In the genomic region with DNA sequence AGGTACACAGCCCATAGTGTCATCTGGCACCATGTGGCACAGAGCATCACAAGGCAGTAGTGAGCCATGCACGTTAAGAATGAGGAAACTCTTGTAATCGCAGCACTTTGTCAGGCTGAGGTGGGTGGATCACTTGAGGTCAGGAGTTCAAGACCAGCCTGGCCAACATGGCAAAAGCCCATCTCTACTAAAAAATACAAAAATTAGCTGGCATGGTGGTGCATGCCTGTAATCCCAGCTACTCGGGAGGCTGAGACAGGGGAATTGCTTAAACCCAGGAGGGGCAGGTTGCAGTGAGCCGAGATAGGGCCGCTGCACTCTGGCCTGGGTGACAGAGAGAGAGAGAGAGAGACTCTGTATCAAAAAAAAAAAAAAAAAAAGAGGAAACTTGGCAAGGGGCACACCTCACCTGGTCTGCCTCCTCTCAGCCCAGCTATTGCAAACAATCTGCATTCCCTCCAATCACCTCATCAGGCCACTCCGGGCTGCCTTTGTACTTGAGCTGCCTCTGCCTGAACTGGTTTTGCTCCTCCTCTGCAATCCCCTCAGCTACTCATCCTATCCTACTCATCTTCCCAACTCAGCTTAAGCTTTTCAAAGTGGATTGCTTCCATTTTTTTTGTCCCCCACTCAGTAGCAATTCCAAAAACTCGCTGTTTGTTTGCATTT, we compare ENCODE assay signal across 1 cellular context.
TF ChIP-seq lines count a peak whose summit lies in the region.

No MANE protein-coding gene starts in this region.

TF ChIP-seq in endothelial cell of umbilical vein, 7 proteins besides CTCF, POLR2A, EP300 and RAD21:
- TF ChIP-seq GATA2 (IDR thresholded peaks at IDR 0.05; ENCODE audit: insufficient read depth, insufficient read length, low read depth, low read length) (no peak), EZH2 (IDR thresholded peaks at IDR 0.05; ENCODE audit: borderline replicate concordance, low read depth, low read length, severe bottlenecking) (no peak), JUN (IDR thresholded peaks at IDR 0.05; ENCODE audit: borderline replicate concordance, insufficient read depth, insufficient read length, low read depth) (no peak), MYC (IDR thresholded peaks at IDR 0.05; ENCODE audit: low read depth, low read length) (no peak), FOS (IDR thresholded peaks at IDR 0.05; ENCODE audit: borderline replicate concordance, insufficient read depth, low read length) (no peak), POLR2AphosphoS5 (IDR thresholded peaks at IDR 0.05; ENCODE audit: insufficient read depth, low read depth, low read length) (no peak)
- TF ChIP-seq, protein P1, sequence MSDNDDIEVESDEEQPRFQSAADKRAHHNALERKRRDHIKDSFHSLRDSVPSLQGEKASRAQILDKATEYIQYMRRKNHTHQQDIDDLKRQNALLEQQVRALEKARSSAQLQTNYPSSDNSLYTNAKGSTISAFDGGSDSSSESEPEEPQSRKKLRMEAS (IDR thresholded peaks at IDR 0.05; ENCODE audit: insufficient read depth, insufficient read length): no peak
